Comparison of ENCODE assay signal across 1 cellular context in genomic region chr4:13522282-13523104, GRCh38.
TF ChIP-seq lines count a peak whose summit lies in the region.

No MANE protein-coding gene starts in this region.

TF ChIP-seq in HepG2, 621 proteins besides CTCF, POLR2A, EP300 and RAD21:
- TF ChIP-seq MATR3 (CRISPR knock-in tag; IDR thresholded peaks at IDR 0.05) (no peak), ZNF687 (CRISPR knock-in tag; IDR thresholded peaks at IDR 0.05) (peak; percentile 39; the same call in 1 of the 2 replicates), ZBTB14 (CRISPR knock-in tag; IDR thresholded peaks at IDR 0.05) (no peak), ZNF12 (CRISPR knock-in tag; IDR thresholded peaks at IDR 0.05) (no peak), CBX2 (IDR thresholded peaks at IDR 0.05; ENCODE audit: low read depth, low read length) (no peak), CBX2 (CRISPR knock-in tag; IDR thresholded peaks at IDR 0.05; ENCODE audit: low read depth) (0 out of 2 replicates have a peak, but pooled peaks have one; percentile 32), ZNF275 (CRISPR knock-in tag; IDR thresholded peaks at IDR 0.05; ENCODE audit: borderline replicate concordance) (no peak), NR3C1 (CRISPR knock-in tag; IDR thresholded peaks at IDR 0.05) (no peak), ZBTB3 (CRISPR knock-in tag; IDR thresholded peaks at IDR 0.05; ENCODE audit: borderline replicate concordance, low read depth) (no peak), ZNF800 (CRISPR knock-in tag; IDR thresholded peaks at IDR 0.05) (0 out of 2 replicates have a peak, but pooled peaks have one; percentile 29)
